In the genomic region with DNA sequence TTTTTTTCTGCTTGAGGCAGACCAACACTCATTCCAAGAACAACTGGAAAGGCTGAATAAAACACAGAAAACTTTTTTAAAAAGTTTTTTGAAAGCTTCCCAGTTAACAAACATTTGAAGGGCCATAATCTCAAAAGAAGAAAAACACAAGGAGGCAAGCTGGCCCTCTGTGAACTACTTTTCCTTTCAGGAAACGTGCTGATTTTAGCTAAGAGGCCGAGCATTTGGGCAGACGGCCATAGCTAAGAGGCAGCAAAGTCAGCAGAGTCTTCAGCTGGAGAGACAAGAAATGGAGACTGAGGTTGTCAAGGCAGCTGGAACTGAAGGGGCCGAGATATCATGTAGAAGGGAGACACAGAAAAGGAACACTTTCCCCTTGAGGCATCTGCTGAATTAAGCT, we compare ENCODE assay signal across 1 cellular context. TPM values are rescaled to one million over a fixed set of nuclear protein-coding genes. Genes with fewer than 3 reads are reported as not detected.
"Had no signal": no experiment of that assay in that cellular context is flagged by ENCODE, and none has a peak within 500 bp of the region (broad histone marks: within the 10 kb centered on the region; RNA-seq: fewer than 3 reads in every experiment).

No MANE protein-coding gene starts in this region.

RNA-seq across cellular contexts. Expression of gene NUTM2A, which starts 18.3 kb away (rescaled TPM):
- polyA plus RNA-seq: IgD-negative memory B cell had no signal
